Comparison of ENCODE assay signal across 8 cellular contexts in genomic region chr1:2391034-2391384, GRCh38. TPM values are rescaled to one million over a fixed set of nuclear protein-coding genes. Genes with fewer than 3 reads are reported as not detected.
DNase-seq lines count a peak whose midpoint lies in the region; ATAC-seq and TF ChIP-seq lines count a peak whose summit lies in the region.

No MANE protein-coding gene starts in this region.

- no peak for TF ChIP-seq CTCF in OCI-LY1 (IDR thresholded peaks at IDR 0.05; ENCODE audit: low read length)

- H3K79me2 ChIP-seq in OCI-LY1 (ENCODE audit: insufficient read depth, low read length) = peaks cover 22% of the 10 kb centered on the region

- H3F3A ChIP-seq in OCI-LY1 (ENCODE audit: insufficient read depth, low read length) = no peaks in the 10 kb centered on the region

- ATAC-seq in HG02642 (IDR thresholded peaks at IDR 0.05; ENCODE audit: poor library complexity, unreplicated experiment) (peak; percentile 8), memory B cell (ENCODE audit: low read depth) (no peak), aorta (ENCODE audit: low FRiP score) (peak; percentile 4)

- intact Hi-C loops in aorta (cut with DNase I) = no loop called here

- H4K20me1 ChIP-seq in OCI-LY1 (ENCODE audit: insufficient read depth, low read length) = no peaks in the 10 kb centered on the region

- H3K4me1 Mint-ChIP-seq in memory B cell = peaks cover 34% of the 10 kb centered on the region

- DNase-seq in activated CD8-positive, alpha-beta memory T cell treated with anti-CD3 and anti-CD28 coated beads, Interleukin-2, amount 50 U/mL, for 4 hours = peak; percentile 34
- DNase-seq in activated CD8-positive, alpha-beta memory T cell treated with anti-CD3 and anti-CD28 coated beads for 24 hours = no peak
- peak in 1 of 2 donors; percentile 35 for DNase-seq in memory B cell (ENCODE audit: low spot score in 2 of 2)
- DNase-seq in aorta = no peak
- no peak for DNase-seq in SW 1271 (lab: John Stamatoyannopoulos, UW)

- peak overlapping the region; percentile 91 for H3K27ac Mint-ChIP-seq in memory B cell

- peak overlapping the region; percentile 85 for H3K4me2 ChIP-seq in OCI-LY1 (ENCODE audit: low read length)

- peaks cover 7% of the 10 kb centered on the region for H3K36me3 Mint-ChIP-seq in memory B cell

- H3K9me3 Mint-ChIP-seq in memory B cell = no peaks in the 10 kb centered on the region

- peak overlapping the region; percentile 78; the same call in 1 of the 2 replicates for H2AFZ ChIP-seq in OCI-LY1 (ENCODE audit: low read length)

- H3K9me3 ChIP-seq in OCI-LY1 (ENCODE audit: low read length) (no peaks in the 10 kb centered on the region), aorta (ENCODE audit: control insufficient read depth, low read length) (no peaks in the 10 kb centered on the region)

- H3K27me3 Mint-ChIP-seq in memory B cell = no peaks in the 10 kb centered on the region

- peak overlapping the region; percentile 90 for H3K4me3 Mint-ChIP-seq in memory B cell

- H3K9ac ChIP-seq in OCI-LY1 (ENCODE audit: low read length) = peak overlapping the region; percentile 97

- no peak overlapping the region for H3K27ac ChIP-seq in OCI-LY1 (ENCODE audit: low read depth, low read length, poor library complexity, severe bottlenecking)
- peak overlapping the region; percentile 77 for H3K27ac ChIP-seq in cingulate gyrus (ENCODE audit: low read depth, low read length)
- H3K27ac ChIP-seq in aorta (ENCODE audit: low read depth in 1 of 2, low read length in 2 of 2) = peak overlapping the region in 1 of 2 donors; percentile 22

- H3K27me3 ChIP-seq in OCI-LY1 (ENCODE audit: insufficient read depth, low read length) (no peaks in the 10 kb centered on the region), aorta (ENCODE audit: control insufficient read depth in 1 of 2, insufficient read depth in 2 of 2, low read length in 1 of 2) (no peaks in the 10 kb centered on the region)

- H3K4me3 ChIP-seq in OCI-LY1 (ENCODE audit: low read depth, low read length, poor library complexity, severe bottlenecking) (peak overlapping the region; percentile 100), aorta (ENCODE audit: low read length in 2 of 2) (peak overlapping the region; percentile 43 to 60)

- H3K9me2 ChIP-seq in OCI-LY1 (ENCODE audit: low read depth, low read length) = no peaks in the 10 kb centered on the region

- H3K4me1 ChIP-seq in OCI-LY1 (ENCODE audit: insufficient read depth, low read length, severe bottlenecking) = peaks cover 32% of the 10 kb centered on the region
- H3K4me1 ChIP-seq in aorta (ENCODE audit: control insufficient read depth in 1 of 2, insufficient read depth in 2 of 2, low read length in 2 of 2) = no peaks in the 10 kb centered on the region

- WGBS in aorta, 2 donors = 0 to 2% methylated on average over 28 to 31 of the region's 31 CpGs

- H3K36me3 ChIP-seq in OCI-LY1 (ENCODE audit: insufficient read depth, low read length) = peaks cover 32% of the 10 kb centered on the region
- H3K36me3 ChIP-seq in aorta (ENCODE audit: control insufficient read depth in 1 of 2, insufficient read depth in 2 of 2, low read length in 1 of 2) = peaks cover 0 to 2% of the 10 kb centered on the region in 2 donors

RNA-seq across cellular contexts. Expression of gene MORN1, which starts 0.3 kb away (rescaled TPM):
- total RNA-seq in aorta = 10 to 100 TPM in 1 of 2 donors, 1 to 10 TPM in 1; 4.7 to 12.0 TPM
- polyA plus RNA-seq in aorta = 1 to 10 TPM in 1 of 2 donors, under 1 TPM in 1; 0.50 to 9.0 TPM

RNA-seq across cellular contexts. Expression of gene RER1, which starts 0.6 kb away (rescaled TPM):
- total RNA-seq in aorta = 10 to 100 TPM; 91.0 to 99.8 TPM
- polyA plus RNA-seq in aorta = 10 to 100 TPM; 41.1 to 75.8 TPM

RNA-seq across cellular contexts. Expression of gene PEX10, which starts 21.4 kb away (rescaled TPM):
- total RNA-seq in aorta = 10 to 100 TPM in 1 of 2 donors, 1 to 10 TPM in 1; 9.8 to 13.1 TPM
- polyA plus RNA-seq in aorta = 10 to 100 TPM in 1 of 2 donors, 1 to 10 TPM in 1; 4.0 to 15.3 TPM
